Comparison of ENCODE assay signal across 26 cellular contexts in genomic region chr22:46339956-46340355, GRCh38.
"Had no signal": no experiment of that assay in that cellular context is flagged by ENCODE, and none has a peak within 500 bp of the region (broad histone marks: within the 10 kb centered on the region; RNA-seq: fewer than 3 reads in every experiment).

No MANE protein-coding gene starts in this region.

- H3K4me3 Mint-ChIP-seq: activated CD8-positive, alpha-beta T cell treated with anti-CD3 and anti-CD28 coated beads for 36 hours; activated naive CD8-positive, alpha-beta T cell had no signal

- H3K27me3 ChIP-seq: brain microvascular endothelial cell, SJCRH30 had no signal

- ATAC-seq: activated CD8-positive, alpha-beta T cell treated with anti-CD3 and anti-CD28 coated beads for 36 hours; K562 had no signal

- H3K9me3 ChIP-seq: SJCRH30, SK-N-SH had no signal

- H3K9ac ChIP-seq: SK-N-SH had no signal

- H3K4me3 ChIP-seq: K562, SJCRH30 had no signal

- H3K27me3 Mint-ChIP-seq: activated CD8-positive, alpha-beta T cell treated with anti-CD3 and anti-CD28 coated beads for 36 hours; activated naive CD8-positive, alpha-beta T cell had no signal

- DNase-seq: activated CD4-positive, CD25-positive, alpha-beta regulatory T cell; activated CD8-positive, alpha-beta memory T cell treated with anti-CD3 and anti-CD28 coated beads, Interleukin-2, amount 50 U/mL, for 48 hours; activated CD8-positive, alpha-beta T cell treated with anti-CD3 and anti-CD28 coated beads for 36 hours; activated effector memory CD4-positive, alpha-beta T cell treated with Interleukin-2 at 50 U/mL for 16 hours; activated naive CD4-positive, alpha-beta T cell treated with Interleukin-2 at 50 U/mL for 16 hours; activated T-cell treated with anti-CD3 and anti-CD28 coated beads, Interleukin-2, amount 50 U/mL, for 1 hour; amygdala; brain microvascular endothelial cell; cerebellar nuclear complex; Karpas-422; NCI-H1105 treated with DMSO at 0.1 percent for 48 hours; NCI-H1436 treated with DMSO at 0.1 percent for 48 hours; NCI-H187; NCI-H2081 treated with DMSO at 0.1 percent for 48 hours; NCI-H2227 treated with DMSO at 0.1 percent for 48 hours; NCI-H446 treated with DMSO at 0.1 percent for 48 hours; NCI-H526; NCI-H82; SJCRH30; SK-N-SH; SW 1271; T1000 had no signal

- H3K4me1 ChIP-seq: SJCRH30 had no signal

- FAIRE-seq: K562, TTC549 had no signal

- H3K27ac ChIP-seq: brain microvascular endothelial cell, SJCRH30, VCaP had no signal

- H3K27ac Mint-ChIP-seq: activated CD8-positive, alpha-beta T cell treated with anti-CD3 and anti-CD28 coated beads for 36 hours; activated naive CD8-positive, alpha-beta T cell had no signal
